1 cellular context compared by ENCODE assay signal in genomic region chr18:3623769-3624545, GRCh38.
TF ChIP-seq lines count a peak whose summit lies in the region.

No MANE protein-coding gene starts in this region.

TF ChIP-seq in HepG2, 621 proteins besides CTCF, POLR2A, EP300 and RAD21 (continued from another document and continues in another):
- TF ChIP-seq ZNF280D (CRISPR knock-in tag; IDR thresholded peaks at IDR 0.05): peak; percentile 57; the same call in 1 of the 2 replicates
- TF ChIP-seq ZNF703 (CRISPR knock-in tag; IDR thresholded peaks at IDR 0.05; ENCODE audit: borderline replicate concordance): no peak
- TF ChIP-seq ZNF800 (CRISPR knock-in tag; IDR thresholded peaks at IDR 0.05): peak; percentile 84
- TF ChIP-seq TBX3 (IDR thresholded peaks at IDR 0.05; ENCODE audit: borderline replicate concordance): peak; percentile 79
- TF ChIP-seq NR0B2 (CRISPR knock-in tag; IDR thresholded peaks at IDR 0.05): peak; percentile 40; the same call in 1 of the 2 replicates
- no peak for TF ChIP-seq PRDM4 (CRISPR knock-in tag; IDR thresholded peaks at IDR 0.05; ENCODE audit: borderline replicate concordance)
- peak; percentile 71; the same call in 1 of the 2 replicates for TF ChIP-seq ZNF232 (CRISPR knock-in tag; IDR thresholded peaks at IDR 0.05; ENCODE audit: borderline replicate concordance)
- TF ChIP-seq GMEB1 (CRISPR knock-in tag; IDR thresholded peaks at IDR 0.05; ENCODE audit: borderline replicate concordance): peak; percentile 74
- TF ChIP-seq HOXA9 (CRISPR knock-in tag; IDR thresholded peaks at IDR 0.05; ENCODE audit: borderline replicate concordance): peak; percentile 66; the same call in 1 of the 2 replicates
- TF ChIP-seq ZNF276 (CRISPR knock-in tag; IDR thresholded peaks at IDR 0.05; ENCODE audit: low read depth): peak; percentile 96; the same call in 1 of the 2 replicates
- no peak for TF ChIP-seq SNAPC2 (CRISPR knock-in tag; IDR thresholded peaks at IDR 0.05)
- TF ChIP-seq NR2F1 (CRISPR knock-in tag; IDR thresholded peaks at IDR 0.05): peak; percentile 60 to 63; a peak in 2 of 4 replicates
- no peak for TF ChIP-seq KIAA2018 (CRISPR knock-in tag; IDR thresholded peaks at IDR 0.05; ENCODE audit: borderline replicate concordance)
- TF ChIP-seq ZBTB14 (CRISPR knock-in tag; IDR thresholded peaks at IDR 0.05): no peak
- no peak for TF ChIP-seq ZNF17 (CRISPR knock-in tag; IDR thresholded peaks at IDR 0.05)
- peak; percentile 69 for TF ChIP-seq ZNF501 (CRISPR knock-in tag; IDR thresholded peaks at IDR 0.05)
- peak; percentile 73; the same call in 1 of the 2 replicates for TF ChIP-seq ZSCAN25 (CRISPR knock-in tag; IDR thresholded peaks at IDR 0.05)
- peak; percentile 49; the same call in 1 of the 2 replicates for TF ChIP-seq SMAD3 (CRISPR knock-in tag; IDR thresholded peaks at IDR 0.05)
- no peak for TF ChIP-seq GFI1 (CRISPR knock-in tag; IDR thresholded peaks at IDR 0.05; ENCODE audit: borderline replicate concordance)
- no peak; the same call in 1 of the 2 replicates for TF ChIP-seq TOPORS (CRISPR knock-in tag; IDR thresholded peaks at IDR 0.05)
- 0 out of 2 replicates have a peak, but pooled peaks have one; percentile 58 for TF ChIP-seq DNMT1 (CRISPR knock-in tag; IDR thresholded peaks at IDR 0.05)
- no peak for TF ChIP-seq ZNF704 (CRISPR knock-in tag; IDR thresholded peaks at IDR 0.05; ENCODE audit: borderline replicate concordance)
- peak; percentile 79 for TF ChIP-seq ZGPAT (CRISPR knock-in tag; IDR thresholded peaks at IDR 0.05)
- no peak for TF ChIP-seq ISX (CRISPR knock-in tag; conservative IDR thresholded peaks at IDR 0.05)
- peak; percentile 71; the same call in 1 of the 2 replicates for TF ChIP-seq TFAP4 (IDR thresholded peaks at IDR 0.05; ENCODE audit: borderline replicate concordance, low read depth)
